19 cellular contexts compared by ENCODE assay signal in the genomic region with DNA sequence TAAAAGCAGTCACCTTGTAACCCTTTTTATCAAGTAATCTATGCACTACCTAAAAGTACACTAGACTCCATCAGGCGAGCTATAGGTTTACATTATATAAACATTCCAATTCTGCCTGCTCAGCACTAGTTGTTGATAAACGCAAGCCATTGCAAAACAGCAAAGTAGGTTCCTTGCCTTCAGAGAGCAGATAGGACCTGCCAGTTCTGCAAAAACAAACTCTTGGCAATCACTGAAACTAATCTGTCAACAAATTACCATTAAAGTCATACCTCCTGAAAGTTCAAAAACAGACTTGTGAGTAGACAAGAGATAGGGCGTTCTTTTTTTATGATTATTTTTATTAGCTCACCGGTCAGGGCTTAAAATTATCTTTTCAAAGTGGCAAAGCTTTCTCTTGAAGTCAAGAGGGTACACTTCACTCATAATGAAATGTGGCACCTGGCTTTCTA.
DNase-seq lines count a peak whose midpoint lies in the region; ATAC-seq and TF ChIP-seq lines count a peak whose summit lies in the region.
"Had no signal": no experiment of that assay in that cellular context is flagged by ENCODE, and none has a peak within 500 bp of the region (broad histone marks: within the 10 kb centered on the region; RNA-seq: fewer than 3 reads in every experiment).

No MANE protein-coding gene starts in this region.

- H2BK15ac ChIP-seq in H9 (ENCODE audit: low read depth, low read length), result no peak overlapping the region

- H3K27ac ChIP-seq in left ventricle myocardium inferior (replicated peaks) (no peak overlapping the region), left lung (no peak overlapping the region), gastroesophageal sphincter (no peak overlapping the region), H9 (ENCODE audit: insufficient read length, low read depth, low read length) (no peak overlapping the region)
- H3K27ac ChIP-seq: BLaER1 treated with 17β-estradiol and CSF1 and Interleukin-3, amounts not matched to agents 10 nM and 100 nM; breast epithelium; heart left ventricle; ovary; skin epidermis; tibial nerve had no signal

- H3K4me1 ChIP-seq in left ventricle myocardium inferior (peaks cover 31% of the 10 kb centered on the region), left lung (peaks cover 5 to 6% of the 10 kb centered on the region in 2 donors), gastroesophageal sphincter (peaks cover 0 to 9% (median 0%) of the 10 kb centered on the region in 3 donors), H9 (ENCODE audit: insufficient read depth, low read length) (peaks cover 2% of the 10 kb centered on the region; the same call in 1 of the 2 replicates)
- H3K4me1 ChIP-seq: breast epithelium, tibial nerve had no signal

- H3K4me1 Mint-ChIP-seq in T-cell, result peaks cover 69 to 86% (median 70%) of the 10 kb centered on the region in 3 donors
- H3K4me1 Mint-ChIP-seq in H9, result peaks cover 4 to 9% of the 10 kb centered on the region in 2 experiments; a peak in 3 of 4 replicates

- DNase-seq in left ventricle myocardium superior (no peak), left ventricle myocardium inferior (no peak), T-cell (no peak), left lung (no peak), activated gamma-delta T cell (lab: John Stamatoyannopoulos, UW) (no peak), H9 (no peak)
- DNase-seq: activated CD4-positive, CD25-positive, alpha-beta regulatory T cell; heart left ventricle; islet precursor cell; ovary; SHP77 treated with DMSO at 0.1 percent for 48 hours; T-helper 17 cell had no signal

- H3K27me3 ChIP-seq in left ventricle myocardium inferior (ENCODE audit: low read depth), result no peaks in the 10 kb centered on the region
- no peaks in the 10 kb centered on the region for H3K27me3 ChIP-seq in left lung
- H3K27me3 ChIP-seq in gastroesophageal sphincter, result no peaks in the 10 kb centered on the region
- H3K27me3 ChIP-seq in H9 (ENCODE audit: insufficient read depth, low read length), result no peaks in the 10 kb centered on the region
- H3K27me3 ChIP-seq: BLaER1 treated with 17β-estradiol and CSF1 and Interleukin-3, amounts not matched to agents 10 nM and 100 nM; breast epithelium; heart left ventricle; ovary; tibial nerve had no signal

- no peaks in the 10 kb centered on the region for H3K79me1 ChIP-seq in H9 (ENCODE audit: insufficient read depth, low read depth, low read length, poor library complexity, severe bottlenecking)

- no peak overlapping the region for H3K4me2 ChIP-seq in H9 (ENCODE audit: insufficient read depth, insufficient read length, low read length)

- no peaks in the 10 kb centered on the region for H3K36me3 ChIP-seq in left ventricle myocardium inferior
- peaks cover 0 to 6% of the 10 kb centered on the region in 2 donors for H3K36me3 ChIP-seq in left lung
- H3K36me3 ChIP-seq in gastroesophageal sphincter, result no peaks in the 10 kb centered on the region
- H3K36me3 ChIP-seq: BLaER1 treated with 17β-estradiol and CSF1 and Interleukin-3, amounts not matched to agents 10 nM and 100 nM; breast epithelium; ovary had no signal

- CTCF ChIA-PET in T-cell (lab: Charles Lee), result interaction anchor here (0.6 kb wide), 6 partner anchors 16 to 206 kb away, joined by 3 to 12 read pairs (median 6); no protein-coding TSS in a partner anchor

- H3K36me3 Mint-ChIP-seq in T-cell (peaks cover 44% of the 10 kb centered on the region), H9 (ENCODE audit: insufficient read depth in 1 of 3, low read depth in 3 of 3) (peaks cover 0 to 20% (median 4%) of the 10 kb centered on the region in 3 experiments; a peak in 2 of 7 replicates)
- H3K36me3 Mint-ChIP-seq: IgD-negative memory B cell had no signal

- peak; percentile 65 for ATAC-seq in left ventricle myocardium superior
- ATAC-seq in T-cell (replicated peaks in 1 of 4), result no peak
- peak; percentile 49 for ATAC-seq in left lung
- ATAC-seq in gastroesophageal sphincter, result no peak
- ATAC-seq: activated naive CD4-positive, alpha-beta T cell treated with anti-CD3 and anti-CD28 coated beads, Interleukin-2, amount 50 U/mL, for 72 hours; T-helper 17 cell had no signal

- H3K18ac ChIP-seq in H9 (ENCODE audit: insufficient read length, low read depth, low read length), result no peak overlapping the region

- no peak overlapping the region for H2BK120ac ChIP-seq in H9 (ENCODE audit: low read depth, low read length, poor library complexity, severe bottlenecking)

- no peak for TF ChIP-seq EP300 in gastroesophageal sphincter (IDR thresholded peaks at IDR 0.05)

- H3K27ac Mint-ChIP-seq in T-cell (peak overlapping the region; percentile 25 to 52), H9 (no peak overlapping the region)
- H3K27ac Mint-ChIP-seq: T-helper 17 cell had no signal

- no peak overlapping the region for H3K4me3 Mint-ChIP-seq in T-cell
- H3K4me3 Mint-ChIP-seq in H9, result no peak overlapping the region
- H3K4me3 Mint-ChIP-seq: IgD-negative memory B cell, T-helper 17 cell had no signal

- no peaks in the 10 kb centered on the region for H3K23me2 ChIP-seq in H9 (ENCODE audit: insufficient read length, low read depth, low read length, poor library complexity, severe bottlenecking)

- no peak overlapping the region for H4K91ac ChIP-seq in H9 (ENCODE audit: insufficient read length, low read depth, low read length)

- no peak overlapping the region for H3K23ac ChIP-seq in H9 (ENCODE audit: insufficient read length, low read depth, low read length)

- no peak overlapping the region for H3T11ph ChIP-seq in H9 (ENCODE audit: low read length)

- no peaks in the 10 kb centered on the region for H4K20me1 ChIP-seq in H9 (ENCODE audit: control insufficient read depth, insufficient read depth, insufficient read length)
- H4K20me1 ChIP-seq: BLaER1 treated with 17β-estradiol and CSF1 and Interleukin-3, amounts not matched to agents 10 nM and 100 nM had no signal

- no peak overlapping the region for H4K5ac ChIP-seq in H9 (ENCODE audit: insufficient read length, low read depth, low read length)

- no peak overlapping the region for H3K9ac ChIP-seq in H9 (ENCODE audit: extremely low read depth, insufficient read length, low read length)
- H3K9ac ChIP-seq: BLaER1 treated with 17β-estradiol and CSF1 and Interleukin-3, amounts not matched to agents 10 nM and 100 nM had no signal

- H2AFZ ChIP-seq in H9 (ENCODE audit: low read length), result no peak overlapping the region

- intact Hi-C loops in left ventricle myocardium superior (cut with micrococcal nuclease), result no loop called here
- intact Hi-C loops in left ventricle myocardium inferior (cut with micrococcal nuclease), result no loop called here
- intact Hi-C loops in left lung (cut with DNase I), result no loop called here

- H3K14ac ChIP-seq in H9 (ENCODE audit: insufficient read depth, low read length), result no peak overlapping the region

- no peak overlapping the region for H3K4ac ChIP-seq in H9 (ENCODE audit: low read depth, low read length)

- H3K27me3 Mint-ChIP-seq in T-cell (no peaks in the 10 kb centered on the region), H9 (ENCODE audit: low read depth) (no peaks in the 10 kb centered on the region)
- H3K27me3 Mint-ChIP-seq: IgD-negative memory B cell, T-helper 17 cell had no signal

- no peak overlapping the region for H2BK12ac ChIP-seq in H9 (ENCODE audit: insufficient read length, low read depth, low read length)

- no peak overlapping the region for H2BK20ac ChIP-seq in H9 (ENCODE audit: low read depth, low read length, poor library complexity, severe bottlenecking)

- TF ChIP-seq CTCF in left ventricle myocardium inferior (IDR thresholded peaks at IDR 0.05; ENCODE audit: borderline replicate concordance), result no peak
- no peak for TF ChIP-seq CTCF in left lung (IDR thresholded peaks at IDR 0.05)
- TF ChIP-seq CTCF in gastroesophageal sphincter (IDR thresholded peaks at IDR 0.05), result no peak
- no peak for TF ChIP-seq CTCF in H9 (conservative IDR thresholded peaks at IDR 0.05)

- H3K56ac ChIP-seq in H9 (ENCODE audit: insufficient read length, low read depth, low read length), result no peak overlapping the region

- H3K79me2 ChIP-seq in H9 (ENCODE audit: insufficient read depth, low read length), result no peaks in the 10 kb centered on the region

- H4K8ac ChIP-seq in H9 (replicated peaks; ENCODE audit: insufficient read length, low read depth, low read length), result no peak overlapping the region

- no peak for TF ChIP-seq POLR2A in gastroesophageal sphincter (IDR thresholded peaks at IDR 0.05)

- WGBS in gastroesophageal sphincter (ENCODE audit: low coverage in 1 of 2), 2 donors, result 79% methylated on average over 4 of the region's 4 CpGs
- whole genome bisulfite sequencing in H9 (ENCODE audit: extremely low coverage, insufficient read length, low lambda C conversion rate), result no CpG with 5 or more reads among the region's 4 CpGs

- no peak overlapping the region for H2AK5ac ChIP-seq in H9 (ENCODE audit: insufficient read length, low read length)

- no peaks in the 10 kb centered on the region for H3K9me3 ChIP-seq in left ventricle myocardium inferior (replicated peaks)
- no peaks in the 10 kb centered on the region for H3K9me3 ChIP-seq in left lung
- H3K9me3 ChIP-seq in gastroesophageal sphincter, result no peaks in the 10 kb centered on the region
- H3K9me3 ChIP-seq in H9 (ENCODE audit: control insufficient read depth, low read depth, low read length), result no peaks in the 10 kb centered on the region
- H3K9me3 ChIP-seq: BLaER1 treated with 17β-estradiol and CSF1 and Interleukin-3, amounts not matched to agents 10 nM and 100 nM; breast epithelium; heart left ventricle; ovary; tibial nerve had no signal

- H2BK5ac ChIP-seq in H9 (ENCODE audit: insufficient read length, low read length), result no peak overlapping the region

- POLR2A ChIA-PET in T-cell (lab: Charles Lee), result interaction anchor here (0.5 to 1.4 kb wide), 5 partner anchors 15 to 225 kb away, joined by 4 to 18 read pairs (median 8); no protein-coding TSS in a partner anchor

- no peak overlapping the region for H3K4me3 ChIP-seq in left ventricle myocardium inferior
- no peak overlapping the region for H3K4me3 ChIP-seq in left lung
- no peak overlapping the region for H3K4me3 ChIP-seq in gastroesophageal sphincter
- H3K4me3 ChIP-seq: BLaER1 treated with 17β-estradiol and CSF1 and Interleukin-3, amounts not matched to agents 10 nM and 100 nM; breast epithelium; heart left ventricle; ovary; skin epidermis; tibial nerve had no signal

- no peaks in the 10 kb centered on the region for H3K9me3 Mint-ChIP-seq in T-cell
- no peaks in the 10 kb centered on the region; a peak in 1 of 5 replicates for H3K9me3 Mint-ChIP-seq in H9
- H3K9me3 Mint-ChIP-seq: IgD-negative memory B cell had no signal

Comparison
In these comparisons a context has a peak if more than half of its experiments do, and no peak if none do; other contexts are left out.
1. ATAC-seq: peak in left ventricle myocardium superior (single experiment) and left lung (single experiment); none in T-cell (0 of 4) and gastroesophageal sphincter (single experiment).
2. H3K27ac Mint-ChIP-seq: peak in T-cell (2 of 2); none in H9 (0 of 3).